ENCODE assay signal across 33 cellular contexts in the genomic region with DNA sequence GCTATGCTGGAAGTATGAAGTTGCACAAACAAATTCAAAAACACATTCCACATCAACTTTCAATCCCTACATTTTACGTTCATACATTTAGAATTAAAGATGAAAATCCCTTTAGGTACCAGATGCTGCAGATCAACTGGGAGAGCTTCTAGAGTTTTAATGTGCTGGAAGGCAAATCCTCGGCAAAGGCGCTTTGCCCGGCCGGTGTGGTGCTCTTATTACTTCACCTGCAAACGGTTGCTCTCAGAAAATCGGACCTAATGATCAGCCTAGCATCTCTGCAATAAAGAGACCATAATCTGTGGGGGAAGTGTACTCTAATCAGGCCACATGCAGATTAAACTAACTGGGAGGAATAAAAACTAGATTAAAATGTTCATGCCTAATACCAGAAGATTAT.
"Had no signal": no experiment of that assay in that cellular context is flagged by ENCODE, and none has a peak within 500 bp of the region (broad histone marks: within the 10 kb centered on the region; RNA-seq: fewer than 3 reads in every experiment).

No MANE protein-coding gene starts in this region.

- H3K27ac Mint-ChIP-seq: activated CD4-positive, alpha-beta memory T cell treated with anti-CD3 and anti-CD28 coated beads, Interleukin-2, amount 10 ng/mL, durations not matched to agents 7 days and 5 days; activated CD4-positive, alpha-beta T cell treated with anti-CD3 and anti-CD28 coated beads for 36 hours; activated CD4-positive, alpha-beta T cell treated with anti-CD3 and anti-CD28 coated beads, Interleukin-2, amount 10 ng/mL, durations not matched to agents 7 days and 5 days; activated CD8-positive, alpha-beta memory T cell treated with anti-CD3 and anti-CD28 coated beads, Interleukin-2, amount 10 ng/mL, durations not matched to agents 7 days and 5 days; activated CD8-positive, alpha-beta T cell treated with anti-CD3 and anti-CD28 coated beads, Interleukin-2, amount 10 ng/mL, durations not matched to agents 7 days and 5 days; activated naive CD4-positive, alpha-beta T cell treated with anti-CD3 and anti-CD28 coated beads, Interleukin-2, amount 10 ng/mL, durations not matched to agents 7 days and 5 days; activated naive CD4-positive, alpha-beta T cell treated with anti-CD3 and anti-CD28 coated beads, Interleukin-2, amount 50 U/mL, for 24 hours; activated naive CD8-positive, alpha-beta T cell; activated naive CD8-positive, alpha-beta T cell treated with anti-CD3 and anti-CD28 coated beads, Interleukin-2, amount 10 ng/mL, durations not matched to agents 7 days and 5 days; activated naive CD8-positive, alpha-beta T cell treated with anti-CD3 and anti-CD28 coated beads, Interleukin-2, amount 50 U/mL, for 24 hours; activated T-cell treated with anti-CD3 and anti-CD28 coated beads, Interleukin-2, amount 50 U/mL, for 24 hours; activated T-helper 2 cell treated with anti-CD3 and anti-CD28 coated beads, Interferon-gamma antibody, Interleukin-2, Interleukin-4, amounts not matched to agents 10 μg/mL and 5 μg/mL and 100 μg/mL, durations not matched to agents 14 hours and 24 hours and 36 hours; T-helper 17 cell; WTC11 had no signal

- H3K27me3 ChIP-seq: ascending aorta, cardiac muscle cell had no signal

- H3K9me3 ChIP-seq: ascending aorta had no signal

- H3K36me3 ChIP-seq: cardiac muscle cell had no signal

- H3K4me1 ChIP-seq: ascending aorta had no signal

- H3K27ac ChIP-seq: ascending aorta, cardiac muscle cell, VCaP had no signal

- H3K4me3 Mint-ChIP-seq: activated CD4-positive, alpha-beta memory T cell treated with anti-CD3 and anti-CD28 coated beads, Interleukin-2, amount 10 ng/mL, durations not matched to agents 7 days and 5 days; activated CD4-positive, alpha-beta T cell treated with anti-CD3 and anti-CD28 coated beads for 36 hours; activated CD4-positive, alpha-beta T cell treated with anti-CD3 and anti-CD28 coated beads, Interleukin-2, amount 10 ng/mL, durations not matched to agents 7 days and 5 days; activated CD8-positive, alpha-beta memory T cell treated with anti-CD3 and anti-CD28 coated beads, Interleukin-2, amount 10 ng/mL, durations not matched to agents 7 days and 5 days; activated CD8-positive, alpha-beta T cell treated with anti-CD3 and anti-CD28 coated beads, Interleukin-2, amount 10 ng/mL, durations not matched to agents 7 days and 5 days; activated naive CD4-positive, alpha-beta T cell treated with anti-CD3 and anti-CD28 coated beads, Interleukin-2, amount 10 ng/mL, durations not matched to agents 7 days and 5 days; activated naive CD4-positive, alpha-beta T cell treated with anti-CD3 and anti-CD28 coated beads, Interleukin-2, amount 50 U/mL, for 24 hours; activated naive CD8-positive, alpha-beta T cell; activated naive CD8-positive, alpha-beta T cell treated with anti-CD3 and anti-CD28 coated beads, Interleukin-2, amount 10 ng/mL, durations not matched to agents 7 days and 5 days; activated naive CD8-positive, alpha-beta T cell treated with anti-CD3 and anti-CD28 coated beads, Interleukin-2, amount 50 U/mL, for 24 hours; activated T-cell treated with anti-CD3 and anti-CD28 coated beads, Interleukin-2, amount 50 U/mL, for 24 hours; brain; central memory CD8-positive, alpha-beta T cell; T-helper 17 cell; WTC11 had no signal

- H3K4me3 ChIP-seq: ascending aorta, cardiac muscle cell had no signal

- H3K9me3 Mint-ChIP-seq: activated CD4-positive, alpha-beta memory T cell treated with anti-CD3 and anti-CD28 coated beads, Interleukin-2, amount 10 ng/mL, durations not matched to agents 7 days and 5 days; activated CD4-positive, alpha-beta T cell treated with anti-CD3 and anti-CD28 coated beads, Interleukin-2, amount 10 ng/mL, durations not matched to agents 7 days and 5 days; activated naive CD4-positive, alpha-beta T cell treated with anti-CD3 and anti-CD28 coated beads, Interleukin-2, amount 10 ng/mL, durations not matched to agents 7 days and 5 days; activated naive CD4-positive, alpha-beta T cell treated with anti-CD3 and anti-CD28 coated beads, Interleukin-2, amount 50 U/mL, for 24 hours; activated naive CD8-positive, alpha-beta T cell treated with anti-CD3 and anti-CD28 coated beads, Interleukin-2, amount 50 U/mL, for 24 hours; activated T-cell treated with anti-CD3 and anti-CD28 coated beads, Interleukin-2, amount 50 U/mL, for 24 hours; activated T-helper 2 cell treated with anti-CD3 and anti-CD28 coated beads, Interferon-gamma antibody, Interleukin-2, Interleukin-4, amounts not matched to agents 10 μg/mL and 5 μg/mL and 100 μg/mL, durations not matched to agents 14 hours and 24 hours and 36 hours; central memory CD8-positive, alpha-beta T cell had no signal

- H3K4me1 Mint-ChIP-seq: activated CD4-positive, alpha-beta memory T cell treated with anti-CD3 and anti-CD28 coated beads, Interleukin-2, amount 10 ng/mL, durations not matched to agents 7 days and 5 days; activated CD4-positive, alpha-beta T cell treated with anti-CD3 and anti-CD28 coated beads for 36 hours; activated CD4-positive, alpha-beta T cell treated with anti-CD3 and anti-CD28 coated beads, Interleukin-2, amount 10 ng/mL, durations not matched to agents 7 days and 5 days; activated CD8-positive, alpha-beta memory T cell treated with anti-CD3 and anti-CD28 coated beads, Interleukin-2, amount 10 ng/mL, durations not matched to agents 7 days and 5 days; activated naive CD4-positive, alpha-beta T cell treated with anti-CD3 and anti-CD28 coated beads, Interleukin-2, amount 10 ng/mL, durations not matched to agents 7 days and 5 days; activated naive CD4-positive, alpha-beta T cell treated with anti-CD3 and anti-CD28 coated beads, Interleukin-2, amount 50 U/mL, for 24 hours; activated naive CD8-positive, alpha-beta T cell treated with anti-CD3 and anti-CD28 coated beads, Interleukin-2, amount 10 ng/mL, durations not matched to agents 7 days and 5 days; activated naive CD8-positive, alpha-beta T cell treated with anti-CD3 and anti-CD28 coated beads, Interleukin-2, amount 50 U/mL, for 24 hours; T-helper 17 cell had no signal

- H3K36me3 Mint-ChIP-seq: activated naive CD4-positive, alpha-beta T cell treated with anti-CD3 and anti-CD28 coated beads, Interleukin-2, amount 10 ng/mL, durations not matched to agents 7 days and 5 days; brain had no signal

- DNase-seq: activated CD4-positive, alpha-beta memory T cell treated with anti-CD3 and anti-CD28 coated beads, Interleukin-2, amount 10 ng/mL, durations not matched to agents 7 days and 5 days; activated CD4-positive, alpha-beta T cell treated with anti-CD3 and anti-CD28 coated beads for 1 hour; activated CD4-positive, alpha-beta T cell treated with anti-CD3 and anti-CD28 coated beads for 36 hours; activated CD4-positive, alpha-beta T cell treated with anti-CD3 and anti-CD28 coated beads for 48 hours; activated CD4-positive, alpha-beta T cell treated with anti-CD3 and anti-CD28 coated beads, Interleukin-2, amount 10 ng/mL, durations not matched to agents 7 days and 5 days; activated CD4-positive, alpha-beta T cell treated with anti-CD3 and anti-CD28 coated beads, Interleukin-2, amount 50 U/mL, for 48 hours; activated CD4-positive, CD25-positive, alpha-beta regulatory T cell; activated CD8-positive, alpha-beta memory T cell treated with anti-CD3 and anti-CD28 coated beads for 24 hours; activated CD8-positive, alpha-beta memory T cell treated with anti-CD3 and anti-CD28 coated beads, Interleukin-2, amount 10 ng/mL, durations not matched to agents 7 days and 5 days; activated CD8-positive, alpha-beta memory T cell treated with anti-CD3 and anti-CD28 coated beads, Interleukin-2, amount 50 U/mL, for 48 hours; activated CD8-positive, alpha-beta T cell treated with anti-CD3 and anti-CD28 coated beads, Interleukin-2, amount 10 ng/mL, durations not matched to agents 7 days and 5 days; activated effector memory CD4-positive, alpha-beta T cell treated with Interleukin-2 at 50 U/mL for 16 hours; activated gamma-delta T cell; activated naive CD4-positive, alpha-beta T cell treated with anti-CD3 and anti-CD28 coated beads, Interleukin-2, amount 10 ng/mL, durations not matched to agents 7 days and 5 days; activated naive CD4-positive, alpha-beta T cell treated with Interleukin-2 at 50 U/mL for 16 hours; activated naive CD8-positive, alpha-beta T cell treated with anti-CD3 and anti-CD28 coated beads, Interleukin-2, amount 10 ng/mL, durations not matched to agents 7 days and 5 days; activated naive CD8-positive, alpha-beta T cell treated with anti-CD3 and anti-CD28 coated beads, Interleukin-2, amount 50 U/mL, for 24 hours; activated T-cell treated with anti-CD3 and anti-CD28 coated beads, Interleukin-2, amount 50 U/mL, for 24 hours; activated T-cell treated with anti-CD3 and anti-CD28 coated beads, Interleukin-2, amount 50 U/mL, for 48 hours; amygdala; anterior cingulate cortex; caudate nucleus; cerebellar nuclear complex; T-helper 17 cell had no signal

- H3K27me3 Mint-ChIP-seq: activated CD4-positive, alpha-beta memory T cell treated with anti-CD3 and anti-CD28 coated beads, Interleukin-2, amount 10 ng/mL, durations not matched to agents 7 days and 5 days; activated CD4-positive, alpha-beta T cell treated with anti-CD3 and anti-CD28 coated beads for 36 hours; activated CD4-positive, alpha-beta T cell treated with anti-CD3 and anti-CD28 coated beads, Interleukin-2, amount 10 ng/mL, durations not matched to agents 7 days and 5 days; activated CD8-positive, alpha-beta memory T cell treated with anti-CD3 and anti-CD28 coated beads, Interleukin-2, amount 10 ng/mL, durations not matched to agents 7 days and 5 days; activated naive CD4-positive, alpha-beta T cell treated with anti-CD3 and anti-CD28 coated beads, Interleukin-2, amount 10 ng/mL, durations not matched to agents 7 days and 5 days; activated naive CD4-positive, alpha-beta T cell treated with anti-CD3 and anti-CD28 coated beads, Interleukin-2, amount 50 U/mL, for 24 hours; activated naive CD8-positive, alpha-beta T cell; activated naive CD8-positive, alpha-beta T cell treated with anti-CD3 and anti-CD28 coated beads, Interleukin-2, amount 10 ng/mL, durations not matched to agents 7 days and 5 days; activated naive CD8-positive, alpha-beta T cell treated with anti-CD3 and anti-CD28 coated beads, Interleukin-2, amount 50 U/mL, for 24 hours; activated T-cell treated with anti-CD3 and anti-CD28 coated beads, Interleukin-2, amount 50 U/mL, for 24 hours; brain; central memory CD8-positive, alpha-beta T cell; T-helper 17 cell had no signal
